Comparison of ENCODE assay signal across 1 cellular context in the genomic region with DNA sequence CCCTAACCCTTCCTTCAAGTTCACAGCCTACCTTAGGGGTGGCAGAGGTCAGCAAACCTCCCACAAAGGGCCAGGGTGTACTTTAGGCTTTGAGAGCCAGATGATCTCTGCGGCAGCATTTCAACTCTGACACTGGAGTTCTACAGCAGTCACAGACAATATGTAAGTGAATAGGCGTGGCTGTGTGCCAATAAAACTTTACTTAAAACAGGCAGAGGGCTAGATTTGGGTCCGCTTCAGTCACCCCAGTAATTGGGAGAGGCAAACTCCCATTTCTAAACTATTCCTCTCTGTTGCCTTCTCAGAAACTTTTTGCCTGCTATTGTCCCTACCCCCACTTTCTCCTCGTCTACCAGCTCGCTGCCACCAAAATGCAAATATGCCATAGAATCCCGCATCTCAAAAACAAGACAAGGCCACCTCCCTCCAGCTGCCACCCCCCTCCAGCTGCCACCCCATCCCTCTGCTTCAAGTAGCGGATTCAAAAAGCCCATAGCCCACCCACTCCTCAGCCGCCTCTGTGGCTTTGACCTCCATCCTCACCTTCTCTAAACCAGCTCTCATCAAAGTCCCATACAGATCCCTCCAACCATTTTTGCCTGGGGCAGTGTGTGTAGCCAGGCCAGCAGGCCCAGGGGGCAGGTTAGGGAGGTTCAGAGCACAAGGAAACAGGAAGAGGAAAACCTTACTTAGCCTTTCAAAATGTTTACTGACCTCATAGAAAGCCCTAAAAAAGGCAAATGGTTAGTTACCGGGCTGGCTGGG.
TF ChIP-seq lines count a peak whose summit lies in the region.

No MANE protein-coding gene starts in this region.

TF ChIP-seq in IMR-90, 13 proteins besides CTCF, POLR2A, EP300 and RAD21:
- TF ChIP-seq NFE2L2 (IDR thresholded peaks at IDR 0.05; ENCODE audit: low read depth, low read length) (no peak), RFX5 (IDR thresholded peaks at IDR 0.05; ENCODE audit: low read depth, low read length) (no peak), MAFK (IDR thresholded peaks at IDR 0.05; ENCODE audit: low read depth, low read length) (no peak), BHLHE40 (IDR thresholded peaks at IDR 0.05; ENCODE audit: low read depth, low read length) (no peak), MAZ (IDR thresholded peaks at IDR 0.05; ENCODE audit: borderline replicate concordance, low read depth, low read length) (no peak), CEBPB (IDR thresholded peaks at IDR 0.05; ENCODE audit: low read depth, low read length) (no peak), RCOR1 (IDR thresholded peaks at IDR 0.05; ENCODE audit: insufficient replicate concordance, low read length) (no peak), MXI1 (IDR thresholded peaks at IDR 0.05; ENCODE audit: borderline replicate concordance, low read depth, low read length) (no peak), SMC3 (IDR thresholded peaks at IDR 0.05; ENCODE audit: low read depth, low read length) (no peak), CHD1 (IDR thresholded peaks at IDR 0.05; ENCODE audit: low read depth, low read length) (no peak)
- TF ChIP-seq, protein P1, sequence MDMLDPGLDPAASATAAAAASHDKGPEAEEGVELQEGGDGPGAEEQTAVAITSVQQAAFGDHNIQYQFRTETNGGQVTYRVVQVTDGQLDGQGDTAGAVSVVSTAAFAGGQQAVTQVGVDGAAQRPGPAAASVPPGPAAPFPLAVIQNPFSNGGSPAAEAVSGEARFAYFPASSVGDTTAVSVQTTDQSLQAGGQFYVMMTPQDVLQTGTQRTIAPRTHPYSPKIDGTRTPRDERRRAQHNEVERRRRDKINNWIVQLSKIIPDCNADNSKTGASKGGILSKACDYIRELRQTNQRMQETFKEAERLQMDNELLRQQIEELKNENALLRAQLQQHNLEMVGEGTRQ (IDR thresholded peaks at IDR 0.05; ENCODE audit: low read depth, low read length) = no peak
